ENCODE assay signal across 13 cellular contexts in genomic region chr20:6705106-6705766, GRCh38.
DNase-seq lines count a peak whose midpoint lies in the region; ATAC-seq and TF ChIP-seq lines count a peak whose summit lies in the region.
"Had no signal": no experiment of that assay in that cellular context is flagged by ENCODE, and none has a peak within 500 bp of the region (broad histone marks: within the 10 kb centered on the region; RNA-seq: fewer than 3 reads in every experiment).

No MANE protein-coding gene starts in this region.

- H3K4me3 ChIP-seq in GM23248, result no peak overlapping the region
- H3K4me3 ChIP-seq in smooth muscle cell, result no peak overlapping the region
- no peak overlapping the region for H3K4me3 ChIP-seq in SJCRH30
- H3K4me3 ChIP-seq: K562 had no signal

- H3K27me3 Mint-ChIP-seq in immature natural killer cell (ENCODE audit: low read depth in 3 of 3), result peaks cover 0 to 2% (median 0%) of the 10 kb centered on the region in 3 donors

- H4K20me1 ChIP-seq in GM23248 (ENCODE audit: insufficient read depth) (no peaks in the 10 kb centered on the region), smooth muscle cell (ENCODE audit: low read depth) (no peaks in the 10 kb centered on the region)

- H2AFZ ChIP-seq in GM23248 (peak overlapping the region; percentile 53; the same call in 1 of the 2 replicates), smooth muscle cell (ENCODE audit: low read depth) (peak overlapping the region; percentile 90)

- H3K9me3 ChIP-seq in GM23248 (ENCODE audit: low read depth) (no peaks in the 10 kb centered on the region), smooth muscle cell (replicated peaks; ENCODE audit: low read depth) (no peaks in the 10 kb centered on the region), SJCRH30 (replicated peaks) (no peaks in the 10 kb centered on the region)

- no peak for TF ChIP-seq CTCF in smooth muscle cell (IDR thresholded peaks at IDR 0.05; ENCODE audit: borderline replicate concordance, insufficient read depth, poor library complexity, severe bottlenecking)
- TF ChIP-seq CTCF in GM13976 (IDR thresholded peaks at IDR 0.05; ENCODE audit: borderline replicate concordance, control extremely low read depth, extremely low read depth, insufficient read depth, missing control alignments), result no peak

- no peaks in the 10 kb centered on the region for H3K36me3 ChIP-seq in GM23248 (ENCODE audit: low read depth)
- H3K36me3 ChIP-seq in smooth muscle cell (ENCODE audit: low read depth), result no peaks in the 10 kb centered on the region
- H3K36me3 ChIP-seq in SJCRH30, result no peaks in the 10 kb centered on the region

- H3K36me3 Mint-ChIP-seq in immature natural killer cell, result no peaks in the 10 kb centered on the region

- H3K9ac ChIP-seq in GM23248, result no peak overlapping the region; the same call in 1 of the 2 replicates
- H3K9ac ChIP-seq in smooth muscle cell (ENCODE audit: low read depth), result peak overlapping the region; percentile 78

- ATAC-seq in HG02571 (IDR thresholded peaks at IDR 0.05; ENCODE audit: unreplicated experiment), result no peak
- ATAC-seq: K562 had no signal

- no peaks in the 10 kb centered on the region for H3K27me3 ChIP-seq in GM23248 (replicated peaks; ENCODE audit: insufficient read depth)
- no peaks in the 10 kb centered on the region for H3K27me3 ChIP-seq in smooth muscle cell (ENCODE audit: low read depth)
- no peaks in the 10 kb centered on the region for H3K27me3 ChIP-seq in SJCRH30

- WGBS in GM23248 (ENCODE audit: low coverage in 1 of 2, low lambda C conversion rate in 2 of 2, missing lambda C conversion rate in 2 of 2), 2 experiments, result 69 to 70% methylated on average over 6 of the region's 6 CpGs
- WGBS in smooth muscle cell (ENCODE audit: low lambda C conversion rate), result 69% methylated on average over 6 of the region's 6 CpGs

- in situ Hi-C loops in GM23248 (cut with MboI), result no loop called here
- in situ Hi-C loops in GM13976 (cut with MboI; ENCODE audit: low sequenced_read_pairs, unreplicated experiment), result no loop called here

- H3K27ac ChIP-seq in GM23248 (peak overlapping the region; percentile 41), smooth muscle cell (ENCODE audit: low read depth) (peak overlapping the region; percentile 96), SJCRH30 (no peak overlapping the region)

- H3K4me2 ChIP-seq in GM23248 (ENCODE audit: unreplicated experiment), result no peak overlapping the region
- peak overlapping the region; percentile 30 for H3K4me2 ChIP-seq in smooth muscle cell

- no peaks in the 10 kb centered on the region for H3K9me3 Mint-ChIP-seq in immature natural killer cell

- no peak for DNase-seq in GM23248
- peak; percentile 81 for DNase-seq in RPMI7951 (ENCODE audit: low read depth)
- peak; percentile 5 to 19 (median 7) for DNase-seq in immature natural killer cell
- no peak for DNase-seq in smooth muscle cell (lab: John Stamatoyannopoulos, UW; ENCODE audit: unreplicated experiment)
- DNase-seq in SJCRH30, result no peak
- no peak for DNase-seq in SKM-1 (lab: John Stamatoyannopoulos, UW; ENCODE audit: unreplicated experiment)
- DNase-seq in GM13976 (ENCODE audit: low spot score), result no peak
- DNase-seq: activated naive CD4-positive, alpha-beta T cell treated with Interleukin-2 at 50 U/mL for 16 hours; cortex of kidney; NCI-H2081; OCI-M1 had no signal

- H3K79me2 ChIP-seq in GM23248 (ENCODE audit: insufficient read depth), result no peaks in the 10 kb centered on the region
- H3K79me2 ChIP-seq in smooth muscle cell (ENCODE audit: low read depth), result no peaks in the 10 kb centered on the region

- H3K4me3 Mint-ChIP-seq in immature natural killer cell, result peak overlapping the region in 3 of 5 donors; percentile 6 to 30 (median 23)

- H3F3A ChIP-seq in GM23248 (ENCODE audit: insufficient read depth), result 0 out of 2 replicates have a peak, but pooled peaks cover 4% of the 10 kb centered on the region
- H3F3A ChIP-seq in smooth muscle cell (ENCODE audit: low read depth), result peaks cover 8% of the 10 kb centered on the region

- no peaks in the 10 kb centered on the region for H3K9me2 ChIP-seq in GM23248 (ENCODE audit: insufficient read depth)

- H3K4me1 Mint-ChIP-seq in immature natural killer cell, result peaks cover 39 to 53% of the 10 kb centered on the region in 2 donors

- peak overlapping the region in 2 of 6 donors; percentile 34 to 36 for H3K27ac Mint-ChIP-seq in immature natural killer cell

- H3K4me1 ChIP-seq in GM23248 (ENCODE audit: insufficient read depth) (peaks cover 17% of the 10 kb centered on the region), smooth muscle cell (ENCODE audit: low read depth) (peaks cover 6% of the 10 kb centered on the region), SJCRH30 (peaks cover 8% of the 10 kb centered on the region; the same call in 1 of the 2 replicates)

Comparison
In these comparisons a context has a peak if more than half of its experiments do, and no peak if none do; other contexts are left out.
1. DNase-seq: peak in RPMI7951 (single experiment) and immature natural killer cell (3 of 3); none in GM23248 (single experiment), smooth muscle cell (single experiment), SJCRH30 (0 of 2), SKM-1 (single experiment) and GM13976 (single experiment).